ENCODE assay signal across 8 cellular contexts in genomic region chr6:147378819-147379218, GRCh38.
"Had no signal": no experiment of that assay in that cellular context is flagged by ENCODE, and none has a peak within 500 bp of the region (broad histone marks: within the 10 kb centered on the region; RNA-seq: fewer than 3 reads in every experiment).

No MANE protein-coding gene starts in this region.

- DNase-seq: GM23248, H7, HFFc6, IMR-90 had no signal

- H3K9ac ChIP-seq: GM23248 had no signal

- H3K4me3 Mint-ChIP-seq: HFFc6 had no signal

- H2AFZ ChIP-seq: GM23248 had no signal

- H3K4me1 ChIP-seq: HAP-1 had no signal

- H3K27ac ChIP-seq: GM23248, HL-60 had no signal

- H3K9me3 ChIP-seq: HAP-1 had no signal

- ATAC-seq: HCT116, K562 had no signal

- H3K36me3 ChIP-seq: HAP-1 had no signal

- H3K27ac Mint-ChIP-seq: HFFc6 had no signal

- H3K9me3 Mint-ChIP-seq: HFFc6 had no signal

- H3K4me3 ChIP-seq: GM23248, HAP-1, K562 had no signal
